Comparison of ENCODE assay signal across 8 cellular contexts in the genomic region with DNA sequence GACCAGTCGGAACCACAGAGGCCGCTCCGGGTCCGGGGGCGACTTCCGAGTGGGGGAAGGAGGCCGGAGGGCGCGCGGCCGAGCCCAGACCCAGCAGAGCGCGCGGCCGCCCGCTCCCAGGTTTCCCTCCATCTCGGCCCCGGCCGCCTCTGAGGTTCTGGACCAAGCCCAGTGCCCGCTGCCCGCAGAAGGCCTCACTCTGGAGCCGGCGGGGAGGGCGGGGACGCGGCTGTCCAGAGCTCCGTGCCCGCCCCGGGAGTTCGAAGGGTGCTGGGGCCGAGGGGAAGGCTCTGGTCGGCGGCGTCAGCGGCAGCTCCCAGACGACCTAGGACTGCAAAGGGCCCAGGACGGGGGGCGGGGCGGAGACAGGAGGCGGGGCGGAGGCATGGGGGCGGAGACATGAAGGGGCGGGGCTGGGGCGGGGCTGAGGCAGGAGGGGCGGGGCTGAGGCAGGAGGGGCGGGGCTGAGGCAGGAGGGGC. TPM values are rescaled to one million over a fixed set of nuclear protein-coding genes. Genes with fewer than 3 reads are reported as not detected.
DNase-seq lines count a peak whose midpoint lies in the region; ATAC-seq and TF ChIP-seq lines count a peak whose summit lies in the region.

No MANE protein-coding gene starts in this region.

- no peak overlapping the region for H2BK5ac ChIP-seq in trophoblast cell (ENCODE audit: low read depth, low read length, poor library complexity)

- H3K79me2 ChIP-seq in trophoblast cell (ENCODE audit: control insufficient read depth, insufficient read depth, low read length, poor library complexity), result no peaks in the 10 kb centered on the region

- H3K79me1 ChIP-seq in trophoblast cell (ENCODE audit: low read length), result no peaks in the 10 kb centered on the region

- intact Hi-C loops in upper lobe of right lung (cut with DNase I), result no loop called here

- TF ChIP-seq CTCF in BE2C (IDR thresholded peaks at IDR 0.05; ENCODE audit: low read depth, low read length) (no peak), upper lobe of right lung (IDR thresholded peaks at IDR 0.05) (no peak)

- H3K27ac ChIP-seq in trophoblast cell (ENCODE audit: low read depth, low read length), result no peak overlapping the region
- no peak overlapping the region for H3K27ac ChIP-seq in upper lobe of right lung

- H3K9ac ChIP-seq in trophoblast cell (ENCODE audit: low read length), result no peak overlapping the region

- peak overlapping the region; percentile 6 for H2AFZ ChIP-seq in trophoblast cell (ENCODE audit: insufficient read depth, low read length, poor library complexity)

- H3K4ac ChIP-seq in trophoblast cell (ENCODE audit: low read depth, low read length), result no peak overlapping the region

- H3K36me3 ChIP-seq in BE2C (no peaks in the 10 kb centered on the region), trophoblast cell (ENCODE audit: control insufficient read depth in 1 of 2, insufficient read depth in 2 of 2, low read length in 2 of 2) (no peaks in the 10 kb centered on the region), upper lobe of right lung (no peaks in the 10 kb centered on the region)

- H3K27me3 ChIP-seq in BE2C, result no peaks in the 10 kb centered on the region
- H3K27me3 ChIP-seq in trophoblast cell (ENCODE audit: insufficient read depth, low read length), result no peaks in the 10 kb centered on the region
- H3K27me3 ChIP-seq in upper lobe of right lung, result peaks cover 11% of the 10 kb centered on the region

- H4K91ac ChIP-seq in trophoblast cell (ENCODE audit: low read depth, low read length), result no peak overlapping the region

- H3K4me3 ChIP-seq in BE2C (ENCODE audit: low read depth, low read length) (no peak overlapping the region; the same call in 1 of the 2 replicates), trophoblast cell (ENCODE audit: low read depth, low read length) (no peak overlapping the region), upper lobe of right lung (peak overlapping the region; percentile 51)

- no CpG with 5 or more reads among the region's 46 CpGs for WGBS in trophoblast cell (ENCODE audit: extremely low coverage, insufficient coverage, insufficient read length)

- no peak overlapping the region for H3K23ac ChIP-seq in trophoblast cell (ENCODE audit: low read length)

- peak overlapping the region; percentile 51 for H3K4me2 ChIP-seq in trophoblast cell (ENCODE audit: low read length)

- H2BK120ac ChIP-seq in trophoblast cell (ENCODE audit: insufficient read depth, low read length, poor library complexity), result no peak overlapping the region

- H2BK12ac ChIP-seq in trophoblast cell (ENCODE audit: low read length), result no peak overlapping the region

- ATAC-seq in HG03175 (IDR thresholded peaks at IDR 0.05; ENCODE audit: unreplicated experiment) (peak; percentile 38), upper lobe of right lung (peak; percentile 91), GM21723 (IDR thresholded peaks at IDR 0.05; ENCODE audit: unreplicated experiment) (no peak)

- H4K8ac ChIP-seq in trophoblast cell (ENCODE audit: low read depth, low read length), result no peak overlapping the region

- H3K14ac ChIP-seq in trophoblast cell (ENCODE audit: low read length), result no peak overlapping the region

- DNase-seq in BE2C (peak; percentile 79), activated T-cell treated with anti-CD3 and anti-CD28 coated beads for 4 hours (peak; percentile 59), fibroblast of the conjunctiva (ENCODE audit: low read depth) (peak; percentile 28), trophoblast cell (peak in 1 of 2 donors; percentile 19), upper lobe of right lung (peak; percentile 88), Kasumi-1 (lab: John Stamatoyannopoulos, UW) (no peak)

- no peak overlapping the region for H4K12ac ChIP-seq in trophoblast cell (ENCODE audit: low read depth, low read length)

- H3K4me1 ChIP-seq in BE2C, result peaks cover 4% of the 10 kb centered on the region
- H3K4me1 ChIP-seq in trophoblast cell (ENCODE audit: control insufficient read depth in 1 of 2, insufficient read depth in 2 of 2, low read length in 2 of 2), result no peaks in the 10 kb centered on the region
- H3K4me1 ChIP-seq in upper lobe of right lung, result peaks cover 5% of the 10 kb centered on the region

- no peak overlapping the region for H3K18ac ChIP-seq in trophoblast cell (ENCODE audit: low read length)

- H2AK5ac ChIP-seq in trophoblast cell (ENCODE audit: low read length), result no peak overlapping the region

- H3K9me3 ChIP-seq in BE2C (peaks cover 4% of the 10 kb centered on the region), trophoblast cell (ENCODE audit: insufficient read depth, low read depth, low read length) (peaks cover 9% of the 10 kb centered on the region), upper lobe of right lung (peaks cover 10% of the 10 kb centered on the region)

RNA-seq across cellular contexts. Expression of gene SLC19A1, which starts 48.0 kb away (rescaled TPM):
- polyA plus RNA-seq in BE2C (2012; ENCODE audit: insufficient read depth, insufficient read length, low read depth), result 63.1 TPM
- 124 and 145 TPM in 2 replicates for polyA plus RNA-seq in trophoblast cell (2013)
- 39.3 TPM for total RNA-seq in upper lobe of right lung

RNA-seq across cellular contexts. Expression of gene PCBP3, which starts 53.2 kb away (rescaled TPM):
- 13.6 TPM for polyA plus RNA-seq in BE2C (2012; ENCODE audit: insufficient read depth, insufficient read length, low read depth)
- 1.2 and 1.3 TPM in 2 replicates for polyA plus RNA-seq in trophoblast cell (2013)
- total RNA-seq in upper lobe of right lung, result 3.8 TPM

Comparison
In these comparisons a context has a peak if more than half of its experiments do, and no peak if none do; other contexts are left out.
1. DNase-seq: peak in BE2C (single experiment), activated T-cell treated with anti-CD3 and anti-CD28 coated beads for 4 hours (single experiment), fibroblast of the conjunctiva (single experiment) and upper lobe of right lung (single experiment); none in Kasumi-1 (0 of 2).